Comparison of ENCODE assay signal across 1 cellular context in genomic region chr7:154913645-154914579, GRCh38.
TF ChIP-seq lines count a peak whose summit lies in the region.

No MANE protein-coding gene starts in this region.

TF ChIP-seq in HepG2, 621 proteins besides CTCF, POLR2A, EP300 and RAD21 (continued from another document):
- TF ChIP-seq ZNF318 (CRISPR knock-in tag; IDR thresholded peaks at IDR 0.05), result no peak
- no peak for TF ChIP-seq HNRNPL (IDR thresholded peaks at IDR 0.05; ENCODE audit: low read depth, low read length)
- TF ChIP-seq SMAD9 (CRISPR knock-in tag; IDR thresholded peaks at IDR 0.05), result no peak
- TF ChIP-seq GATAD1 (CRISPR knock-in tag; IDR thresholded peaks at IDR 0.05), result peak; percentile 58; the same call in 1 of the 2 replicates
- TF ChIP-seq ZNF605 (CRISPR knock-in tag; IDR thresholded peaks at IDR 0.05), result peak; percentile 84
- TF ChIP-seq SYNCRIP (IDR thresholded peaks at IDR 0.05; ENCODE audit: insufficient read depth, low read depth, low read length), result no peak
- TF ChIP-seq ARNTL (CRISPR knock-in tag; IDR thresholded peaks at IDR 0.05), result no peak
- TF ChIP-seq MYC (CRISPR knock-in tag; IDR thresholded peaks at IDR 0.05; ENCODE audit: borderline replicate concordance), result peak; percentile 93
- TF ChIP-seq ZNF362 (CRISPR knock-in tag; IDR thresholded peaks at IDR 0.05; ENCODE audit: borderline replicate concordance), result no peak
- peak; percentile 83; the same call in 1 of the 2 replicates for TF ChIP-seq ZNF503 (CRISPR knock-in tag; IDR thresholded peaks at IDR 0.05)
- peak; percentile 55 for TF ChIP-seq UBTF (CRISPR knock-in tag; IDR thresholded peaks at IDR 0.05)
- peak; percentile 51; the same call in 1 of the 2 replicates for TF ChIP-seq ETV5 (CRISPR knock-in tag; IDR thresholded peaks at IDR 0.05; ENCODE audit: borderline replicate concordance)
- peak; percentile 89 for TF ChIP-seq FOXC1 (CRISPR knock-in tag; IDR thresholded peaks at IDR 0.05; ENCODE audit: borderline replicate concordance)
- no peak for TF ChIP-seq THAP8 (CRISPR knock-in tag; IDR thresholded peaks at IDR 0.05; ENCODE audit: borderline replicate concordance)
- TF ChIP-seq CREB3 (CRISPR knock-in tag; IDR thresholded peaks at IDR 0.05), result no peak
